Comparison of ENCODE assay signal across 1 cellular context in genomic region chr1:26132128-26132824, GRCh38.
TF ChIP-seq lines count a peak whose summit lies in the region.

No MANE protein-coding gene starts in this region.

TF ChIP-seq in WTC11, 78 proteins besides CTCF, POLR2A, EP300 and RAD21:
- no peak for TF ChIP-seq GRHL2 (CRISPR knock-in tag; IDR thresholded peaks at IDR 0.05; ENCODE audit: insufficient replicate concordance, severe bottlenecking)
- TF ChIP-seq, protein P1, sequence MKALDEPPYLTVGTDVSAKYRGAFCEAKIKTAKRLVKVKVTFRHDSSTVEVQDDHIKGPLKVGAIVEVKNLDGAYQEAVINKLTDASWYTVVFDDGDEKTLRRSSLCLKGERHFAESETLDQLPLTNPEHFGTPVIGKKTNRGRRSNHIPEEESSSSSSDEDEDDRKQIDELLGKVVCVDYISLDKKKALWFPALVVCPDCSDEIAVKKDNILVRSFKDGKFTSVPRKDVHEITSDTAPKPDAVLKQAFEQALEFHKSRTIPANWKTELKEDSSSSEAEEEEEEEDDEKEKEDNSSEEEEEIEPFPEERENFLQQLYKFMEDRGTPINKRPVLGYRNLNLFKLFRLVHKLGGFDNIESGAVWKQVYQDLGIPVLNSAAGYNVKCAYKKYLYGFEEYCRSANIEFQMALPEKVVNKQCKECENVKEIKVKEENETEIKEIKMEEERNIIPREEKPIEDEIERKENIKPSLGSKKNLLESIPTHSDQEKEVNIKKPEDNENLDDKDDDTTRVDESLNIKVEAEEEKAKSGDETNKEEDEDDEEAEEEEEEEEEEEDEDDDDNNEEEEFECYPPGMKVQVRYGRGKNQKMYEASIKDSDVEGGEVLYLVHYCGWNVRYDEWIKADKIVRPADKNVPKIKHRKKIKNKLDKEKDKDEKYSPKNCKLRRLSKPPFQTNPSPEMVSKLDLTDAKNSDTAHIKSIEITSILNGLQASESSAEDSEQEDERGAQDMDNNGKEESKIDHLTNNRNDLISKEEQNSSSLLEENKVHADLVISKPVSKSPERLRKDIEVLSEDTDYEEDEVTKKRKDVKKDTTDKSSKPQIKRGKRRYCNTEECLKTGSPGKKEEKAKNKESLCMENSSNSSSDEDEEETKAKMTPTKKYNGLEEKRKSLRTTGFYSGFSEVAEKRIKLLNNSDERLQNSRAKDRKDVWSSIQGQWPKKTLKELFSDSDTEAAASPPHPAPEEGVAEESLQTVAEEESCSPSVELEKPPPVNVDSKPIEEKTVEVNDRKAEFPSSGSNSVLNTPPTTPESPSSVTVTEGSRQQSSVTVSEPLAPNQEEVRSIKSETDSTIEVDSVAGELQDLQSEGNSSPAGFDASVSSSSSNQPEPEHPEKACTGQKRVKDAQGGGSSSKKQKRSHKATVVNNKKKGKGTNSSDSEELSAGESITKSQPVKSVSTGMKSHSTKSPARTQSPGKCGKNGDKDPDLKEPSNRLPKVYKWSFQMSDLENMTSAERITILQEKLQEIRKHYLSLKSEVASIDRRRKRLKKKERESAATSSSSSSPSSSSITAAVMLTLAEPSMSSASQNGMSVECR (CRISPR knock-in tag; IDR thresholded peaks at IDR 0.05; ENCODE audit: borderline replicate concordance), result no peak
- no peak for TF ChIP-seq FOXJ3 (CRISPR knock-in tag; IDR thresholded peaks at IDR 0.05; ENCODE audit: borderline replicate concordance)
- TF ChIP-seq NR2C2 (CRISPR knock-in tag; IDR thresholded peaks at IDR 0.05), result no peak
- TF ChIP-seq, protein P2, sequence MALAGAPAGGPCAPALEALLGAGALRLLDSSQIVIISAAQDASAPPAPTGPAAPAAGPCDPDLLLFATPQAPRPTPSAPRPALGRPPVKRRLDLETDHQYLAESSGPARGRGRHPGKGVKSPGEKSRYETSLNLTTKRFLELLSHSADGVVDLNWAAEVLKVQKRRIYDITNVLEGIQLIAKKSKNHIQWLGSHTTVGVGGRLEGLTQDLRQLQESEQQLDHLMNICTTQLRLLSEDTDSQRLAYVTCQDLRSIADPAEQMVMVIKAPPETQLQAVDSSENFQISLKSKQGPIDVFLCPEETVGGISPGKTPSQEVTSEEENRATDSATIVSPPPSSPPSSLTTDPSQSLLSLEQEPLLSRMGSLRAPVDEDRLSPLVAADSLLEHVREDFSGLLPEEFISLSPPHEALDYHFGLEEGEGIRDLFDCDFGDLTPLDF (CRISPR knock-in tag; IDR thresholded peaks at IDR 0.05), result no peak
- TF ChIP-seq ZNF532 (CRISPR knock-in tag; IDR thresholded peaks at IDR 0.05; ENCODE audit: borderline replicate concordance), result no peak
- TF ChIP-seq, protein P3, sequence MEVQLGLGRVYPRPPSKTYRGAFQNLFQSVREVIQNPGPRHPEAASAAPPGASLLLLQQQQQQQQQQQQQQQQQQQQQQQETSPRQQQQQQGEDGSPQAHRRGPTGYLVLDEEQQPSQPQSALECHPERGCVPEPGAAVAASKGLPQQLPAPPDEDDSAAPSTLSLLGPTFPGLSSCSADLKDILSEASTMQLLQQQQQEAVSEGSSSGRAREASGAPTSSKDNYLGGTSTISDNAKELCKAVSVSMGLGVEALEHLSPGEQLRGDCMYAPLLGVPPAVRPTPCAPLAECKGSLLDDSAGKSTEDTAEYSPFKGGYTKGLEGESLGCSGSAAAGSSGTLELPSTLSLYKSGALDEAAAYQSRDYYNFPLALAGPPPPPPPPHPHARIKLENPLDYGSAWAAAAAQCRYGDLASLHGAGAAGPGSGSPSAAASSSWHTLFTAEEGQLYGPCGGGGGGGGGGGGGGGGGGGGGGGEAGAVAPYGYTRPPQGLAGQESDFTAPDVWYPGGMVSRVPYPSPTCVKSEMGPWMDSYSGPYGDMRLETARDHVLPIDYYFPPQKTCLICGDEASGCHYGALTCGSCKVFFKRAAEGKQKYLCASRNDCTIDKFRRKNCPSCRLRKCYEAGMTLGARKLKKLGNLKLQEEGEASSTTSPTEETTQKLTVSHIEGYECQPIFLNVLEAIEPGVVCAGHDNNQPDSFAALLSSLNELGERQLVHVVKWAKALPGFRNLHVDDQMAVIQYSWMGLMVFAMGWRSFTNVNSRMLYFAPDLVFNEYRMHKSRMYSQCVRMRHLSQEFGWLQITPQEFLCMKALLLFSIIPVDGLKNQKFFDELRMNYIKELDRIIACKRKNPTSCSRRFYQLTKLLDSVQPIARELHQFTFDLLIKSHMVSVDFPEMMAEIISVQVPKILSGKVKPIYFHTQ (CRISPR knock-in tag; IDR thresholded peaks at IDR 0.05), result no peak
- TF ChIP-seq ZNF232 (CRISPR knock-in tag; IDR thresholded peaks at IDR 0.05), result no peak
- no peak for TF ChIP-seq AFF4 (CRISPR knock-in tag; IDR thresholded peaks at IDR 0.05; ENCODE audit: borderline replicate concordance)
- no peak for TF ChIP-seq NFYB (CRISPR knock-in tag; conservative IDR thresholded peaks at IDR 0.05; ENCODE audit: low read depth)
- TF ChIP-seq SOX15 (CRISPR knock-in tag; IDR thresholded peaks at IDR 0.05), result no peak
